8 cellular contexts compared by ENCODE assay signal in the genomic region with DNA sequence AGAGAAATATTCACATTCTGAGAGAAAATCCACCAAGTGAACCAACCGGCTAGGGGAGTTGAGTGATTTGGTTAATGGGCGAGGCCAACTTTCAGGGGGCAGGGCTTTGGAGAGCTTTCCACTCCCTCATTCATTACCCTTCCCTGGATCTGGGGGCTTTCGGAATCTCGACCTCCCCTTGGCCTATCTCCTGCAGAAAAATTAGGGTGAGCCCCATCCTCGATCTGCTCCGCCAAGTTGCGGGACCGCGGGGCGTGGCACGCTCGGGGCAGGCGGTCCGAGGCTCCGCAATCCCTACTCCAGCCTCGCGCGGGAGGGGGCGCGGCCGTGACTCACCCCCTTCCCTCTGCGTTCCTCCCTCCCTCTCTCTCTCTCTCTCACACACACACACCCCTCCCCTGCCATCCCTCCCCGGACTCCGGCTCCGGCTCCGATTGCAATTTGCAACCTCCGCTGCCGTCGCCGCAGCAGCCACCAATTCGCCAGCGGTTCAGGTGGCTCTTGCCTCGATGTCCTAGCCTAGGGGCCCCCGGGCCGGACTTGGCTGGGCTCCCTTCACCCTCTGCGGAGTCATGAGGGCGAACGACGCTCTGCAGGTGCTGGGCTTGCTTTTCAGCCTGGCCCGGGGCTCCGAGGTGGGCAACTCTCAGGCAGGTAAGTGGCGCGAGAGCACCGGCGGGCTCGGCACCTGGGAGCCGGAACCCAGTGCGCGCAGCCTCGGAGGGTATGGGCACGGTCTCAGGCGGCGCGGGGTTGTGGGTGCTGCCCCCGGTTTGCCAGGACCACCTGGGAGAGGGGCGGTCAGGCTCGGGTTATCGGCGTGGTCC. TPM values are rescaled to one million over a fixed set of nuclear protein-coding genes. Genes with fewer than 3 reads are reported as not detected.
A peak's percentile ranks its signal among the peaks of the same experiment; 100 is the strongest.
DNase-seq lines count a peak whose midpoint lies in the region; ATAC-seq, FAIRE-seq and TF ChIP-seq lines count a peak whose summit lies in the region.

Gene ERBB3, plus strand, starts transcription at position 437 of the 827 bp plus-strand sequence. Its CDS starts 136 bp downstream, at position 573.

- TF ChIP-seq POLR2A in prostate gland (IDR thresholded peaks at IDR 0.05): peak; percentile 80

- POLR2A ChIA-PET in T-cell (lab: Charles Lee): interaction anchor here in 1 of 2 donors (1.2 kb wide), 1 partner anchor 25 kb away, joined by 7 read pairs; the partner anchor contains the start of gene PA2G4

- peak within 1 kb of the TSS; percentile 1 for H3K27ac ChIP-seq in right cardiac atrium (ENCODE audit: low read length)
- peak within 1 kb of the TSS; percentile 94 to 96 for H3K27ac ChIP-seq in prostate gland

- H3K27me3 Mint-ChIP-seq in T-cell: peaks cover 0 to 11% of the 10 kb centered on the region in 2 donors

- CTCF ChIA-PET in T-cell (lab: Charles Lee): no interaction called here

- no peaks in the 10 kb centered on the region for H3K36me3 ChIP-seq in prostate gland

- peaks cover 7 to 18% (median 9%) of the 10 kb centered on the region in 3 donors for H3K4me1 Mint-ChIP-seq in T-cell

- DNase-seq in NCI-H524 (lab: John Stamatoyannopoulos, UW): peak; percentile 65 to 69
- no peak for DNase-seq in NCI-H524 treated with DMSO at 0.1 percent for 48 hours (lab: John Stamatoyannopoulos, UW)
- DNase-seq in LNCaP clone FGC (ENCODE audit: low read depth): peak; percentile 79
- peak in 30 of 34 experiments; percentile 7 to 76 (median 30) for DNase-seq in T-cell
- peak in 54 of 56 donors; percentile 7 to 83 (median 53) for DNase-seq in amygdala (lab: John Stamatoyannopoulos, UW)
- DNase-seq in right cardiac atrium: peak; percentile 83 to 89 (median 85)
- peak; percentile 87 for DNase-seq in prostate gland (ENCODE audit: low spot score)
- peak; percentile 92 for DNase-seq in urothelium cell line (ENCODE audit: low spot score)

- intact Hi-C loops in right cardiac atrium (cut with DNase I): no loop called here
- intact Hi-C loops in prostate gland (cut with DNase I): no loop called here

- TF ChIP-seq CTCF in LNCaP clone FGC (IDR thresholded peaks at IDR 0.05; ENCODE audit: control insufficient read depth, extremely low read depth, insufficient read depth) (no peak), prostate gland (IDR thresholded peaks at IDR 0.05) (peak in 2 of 4 experiments; percentile 45 to 50)

- no peak within 1 kb of the TSS for H3K27ac Mint-ChIP-seq in T-cell

- H3K9me3 ChIP-seq in right cardiac atrium (ENCODE audit: control insufficient read depth, low read length): no peaks in the 10 kb centered on the region
- no peaks in the 10 kb centered on the region for H3K9me3 ChIP-seq in prostate gland

- WGBS in right cardiac atrium: 2% methylated on average over 59 of the region's 59 CpGs
- 2% methylated on average over 43 of the region's 59 CpGs for WGBS in prostate gland

- ATAC-seq in T-cell (replicated peaks in 1 of 4): peak; percentile 76 to 87 (median 80)
- ATAC-seq in right cardiac atrium: peak; percentile 88 to 92

- H3K4me3 ChIP-seq in LNCaP clone FGC (ENCODE audit: low read depth, low read length) (peak within 1 kb of the TSS; percentile 97), right cardiac atrium (ENCODE audit: low read length) (peak within 1 kb of the TSS; percentile 64), prostate gland (peak within 1 kb of the TSS; percentile 57 to 69)

- H3K4me3 Mint-ChIP-seq in T-cell: peak within 1 kb of the TSS; percentile 79 to 82 (median 80)

- no peaks in the 10 kb centered on the region for H3K36me3 Mint-ChIP-seq in T-cell

- no peaks in the 10 kb centered on the region for H3K9me3 Mint-ChIP-seq in T-cell

- FAIRE-seq in urothelium cell line (lab: Jason Lieb, UNC): peak; percentile 95

- H3K4me1 ChIP-seq in right cardiac atrium (ENCODE audit: control insufficient read depth, insufficient read depth, low read length): peaks cover 4% of the 10 kb centered on the region
- H3K4me1 ChIP-seq in prostate gland (replicated peaks): no peaks in the 10 kb centered on the region

- H3K27me3 ChIP-seq in right cardiac atrium (ENCODE audit: control insufficient read depth, insufficient read depth) (no peaks in the 10 kb centered on the region), prostate gland (replicated peaks; ENCODE audit: insufficient read depth) (no peaks in the 10 kb centered on the region)

RNA-seq across cellular contexts. Expression of gene ERBB3, which starts in this region (rescaled TPM):
- total RNA-seq in T-cell (10 to 100 TPM in 1 of 5 donors, 1 to 10 TPM in 3, under 1 TPM in 1; 0.93 to 24.0 (median 8.2) TPM), right cardiac atrium (1 to 10 TPM; 3.2 to 7.4 (median 6.1) TPM), prostate gland (100 to 1,000 TPM in 1 of 2 donors, 10 to 100 TPM in 1; 77.3 to 117 TPM)
- 6.4 TPM for polyA plus RNA-seq in right cardiac atrium
